ENCODE assay signal across 8 cellular contexts in the genomic region with DNA sequence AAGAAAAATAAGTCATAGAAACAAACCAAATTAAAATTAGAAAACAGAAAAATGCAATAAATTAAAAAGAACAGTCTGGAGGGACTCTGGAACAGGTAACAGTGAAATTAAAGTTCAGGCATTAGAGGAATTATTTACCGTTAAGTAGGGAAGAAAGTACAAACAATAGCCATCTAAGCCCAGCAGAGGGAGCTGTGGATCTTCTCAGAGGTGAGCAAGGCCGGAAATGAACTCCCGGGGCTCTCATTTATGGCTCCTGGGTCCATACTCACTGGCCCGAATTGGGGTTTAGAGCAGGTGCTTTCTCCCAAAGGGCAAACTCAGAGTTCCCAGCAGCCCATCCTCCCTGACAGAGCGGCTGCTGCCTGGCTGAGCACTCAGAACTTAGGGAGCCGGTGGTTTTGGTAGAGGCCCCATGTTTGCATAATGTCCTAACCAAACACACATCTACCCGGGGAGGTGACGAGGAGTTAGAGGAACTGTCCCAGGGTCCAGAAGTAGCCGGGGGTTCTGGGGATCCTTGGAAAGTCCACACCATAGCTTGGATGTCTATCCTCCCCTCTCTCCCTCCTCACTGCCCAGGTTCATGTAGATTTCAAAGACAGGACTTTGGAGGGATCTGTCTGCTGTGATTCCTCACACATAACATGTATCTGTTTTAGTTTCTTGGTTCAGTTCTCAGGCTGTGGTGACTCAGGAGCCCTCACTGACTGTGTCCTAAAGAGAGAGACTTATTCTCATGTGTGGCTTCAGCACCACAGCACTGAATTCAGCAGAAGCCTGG.
DNase-seq lines count a peak whose midpoint lies in the region; ATAC-seq and TF ChIP-seq lines count a peak whose summit lies in the region.

No MANE protein-coding gene starts in this region.

- H3K9me3 ChIP-seq in BLaER1 treated with 17β-estradiol and CSF1 and Interleukin-3, amounts not matched to agents 10 nM and 100 nM (replicated peaks in 1 of 11) = no peaks in the 10 kb centered on the region
- no peaks in the 10 kb centered on the region for H3K9me3 ChIP-seq in gastroesophageal sphincter

- H3K4me1 ChIP-seq in BLaER1 treated with 17β-estradiol and CSF1 and Interleukin-3, amounts not matched to agents 10 nM and 100 nM = peaks cover 19 to 35% (median 26%) of the 10 kb centered on the region in 10 experiments
- peaks cover 7% of the 10 kb centered on the region for H3K4me1 ChIP-seq in KMS-11 (ENCODE audit: low read depth, poor library complexity, severe bottlenecking)
- H3K4me1 ChIP-seq in gastroesophageal sphincter = no peaks in the 10 kb centered on the region

- peak overlapping the region in 10 of 11 experiments; percentile 45 to 69 (median 60); a peak in 19 of 22 replicates for H3K27ac ChIP-seq in BLaER1 treated with 17β-estradiol and CSF1 and Interleukin-3, amounts not matched to agents 10 nM and 100 nM
- H3K27ac ChIP-seq in KMS-11 (no peak overlapping the region), gastroesophageal sphincter (no peak overlapping the region)

- peak overlapping the region; percentile 39 to 80 (median 73) for H3K4me2 ChIP-seq in BLaER1 treated with 17β-estradiol and CSF1 and Interleukin-3, amounts not matched to agents 10 nM and 100 nM
- peak overlapping the region; percentile 57 for H3K4me2 ChIP-seq in KMS-11

- no peaks in the 10 kb centered on the region for H4K20me1 ChIP-seq in BLaER1 treated with 17β-estradiol and CSF1 and Interleukin-3, amounts not matched to agents 10 nM and 100 nM
- no peaks in the 10 kb centered on the region for H4K20me1 ChIP-seq in KMS-11 (ENCODE audit: insufficient read depth)

- TF ChIP-seq CTCF in KMS-11 (conservative IDR thresholded peaks at IDR 0.05; ENCODE audit: low read depth, low read length) = peak; percentile 78
- peak in 3 of 4 experiments; percentile 15 to 55 (median 34) for TF ChIP-seq CTCF in gastroesophageal sphincter (IDR thresholded peaks at IDR 0.05)

- no peak for TF ChIP-seq EP300 in gastroesophageal sphincter (IDR thresholded peaks at IDR 0.05)

- H2AFZ ChIP-seq in KMS-11 (ENCODE audit: low read depth) = peak overlapping the region; percentile 100

- peak overlapping the region in 10 of 11 experiments; percentile 19 to 69 (median 36); a peak in 12 of 22 replicates for H3K9ac ChIP-seq in BLaER1 treated with 17β-estradiol and CSF1 and Interleukin-3, amounts not matched to agents 10 nM and 100 nM
- H3K9ac ChIP-seq in KMS-11 = no peak overlapping the region; the same call in 1 of the 2 replicates

- no peaks in the 10 kb centered on the region for H3K79me2 ChIP-seq in KMS-11 (ENCODE audit: insufficient read depth, low read depth)

- DNase-seq in RKO (ENCODE audit: low spot score) (peak; percentile 88), activated T-helper 1 cell treated with Interleukin-2 at 50 U/mL for 16 hours (ENCODE audit: low read depth) (peak; percentile 26), putamen (ENCODE audit: low spot score) (peak; percentile 38)

- 0 to 32% methylated on average over 3 to 6 of the region's 9 CpGs for WGBS in gastroesophageal sphincter (ENCODE audit: low coverage in 1 of 2), 2 donors

- H3K4me3 ChIP-seq in BLaER1 treated with 17β-estradiol and CSF1 and Interleukin-3, amounts not matched to agents 10 nM and 100 nM = peak overlapping the region in 2 of 10 experiments; percentile 11 to 18; a peak in 3 of 20 replicates
- H3K4me3 ChIP-seq in KMS-11 (IDR thresholded peaks at IDR 0.05; ENCODE audit: insufficient read depth, low read depth, low read length) (no peak overlapping the region), gastroesophageal sphincter (no peak overlapping the region)

- no peak for TF ChIP-seq POLR2A in gastroesophageal sphincter (IDR thresholded peaks at IDR 0.05)

- no peaks in the 10 kb centered on the region for H3K27me3 ChIP-seq in BLaER1 treated with 17β-estradiol and CSF1 and Interleukin-3, amounts not matched to agents 10 nM and 100 nM
- no peaks in the 10 kb centered on the region for H3K27me3 ChIP-seq in KMS-11 (ENCODE audit: insufficient read depth, low read depth)
- H3K27me3 ChIP-seq in gastroesophageal sphincter = peaks cover 14% of the 10 kb centered on the region

- no peaks in the 10 kb centered on the region for H3K36me3 ChIP-seq in BLaER1 treated with 17β-estradiol and CSF1 and Interleukin-3, amounts not matched to agents 10 nM and 100 nM
- no peaks in the 10 kb centered on the region for H3K36me3 ChIP-seq in KMS-11 (ENCODE audit: insufficient read depth)
- no peaks in the 10 kb centered on the region for H3K36me3 ChIP-seq in gastroesophageal sphincter

- ATAC-seq in GM19043 (IDR thresholded peaks at IDR 0.05; ENCODE audit: low read depth, unreplicated experiment) (peak; percentile 51), gastroesophageal sphincter (no peak), GM18861 (IDR thresholded peaks at IDR 0.05; ENCODE audit: unreplicated experiment) (no peak)

Comparison
In these comparisons a context has a peak if more than half of its experiments do, and no peak if none do; other contexts are left out.
1. H3K27ac ChIP-seq: peak in BLaER1 treated with 17β-estradiol and CSF1 and Interleukin-3, amounts not matched to agents 10 nM and 100 nM (10 of 11); none in KMS-11 (single experiment) and gastroesophageal sphincter (0 of 4).
2. DNase-seq: peak in every context shown above with its lines; median percentile 88 in RKO; 38 in putamen; 26 in activated T-helper 1 cell treated with Interleukin-2 at 50 U/mL for 16 hours.